Comparison of ENCODE assay signal across 2 cellular contexts in genomic region chr20:46400828-46401477, GRCh38.
TF ChIP-seq lines count a peak whose summit lies in the region.

No MANE protein-coding gene starts in this region.

TF ChIP-seq in liver, 16 proteins besides CTCF, POLR2A, EP300 and RAD21 (continued from another document):
- TF ChIP-seq, protein P1, sequence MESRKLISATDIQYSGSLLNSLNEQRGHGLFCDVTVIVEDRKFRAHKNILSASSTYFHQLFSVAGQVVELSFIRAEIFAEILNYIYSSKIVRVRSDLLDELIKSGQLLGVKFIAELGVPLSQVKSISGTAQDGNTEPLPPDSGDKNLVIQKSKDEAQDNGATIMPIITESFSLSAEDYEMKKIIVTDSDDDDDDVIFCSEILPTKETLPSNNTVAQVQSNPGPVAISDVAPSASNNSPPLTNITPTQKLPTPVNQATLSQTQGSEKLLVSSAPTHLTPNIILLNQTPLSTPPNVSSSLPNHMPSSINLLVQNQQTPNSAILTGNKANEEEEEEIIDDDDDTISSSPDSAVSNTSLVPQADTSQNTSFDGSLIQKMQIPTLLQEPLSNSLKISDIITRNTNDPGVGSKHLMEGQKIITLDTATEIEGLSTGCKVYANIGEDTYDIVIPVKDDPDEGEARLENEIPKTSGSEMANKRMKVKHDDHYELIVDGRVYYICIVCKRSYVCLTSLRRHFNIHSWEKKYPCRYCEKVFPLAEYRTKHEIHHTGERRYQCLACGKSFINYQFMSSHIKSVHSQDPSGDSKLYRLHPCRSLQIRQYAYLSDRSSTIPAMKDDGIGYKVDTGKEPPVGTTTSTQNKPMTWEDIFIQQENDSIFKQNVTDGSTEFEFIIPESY (IDR thresholded peaks at IDR 0.05), result no peak
- no peak for TF ChIP-seq RXRA (IDR thresholded peaks at IDR 0.05)
- no peak for TF ChIP-seq YY1 (IDR thresholded peaks at IDR 0.05)

TF ChIP-seq in HepG2, 621 proteins besides CTCF, POLR2A, EP300 and RAD21 (continued from another document):
- TF ChIP-seq ZNF512B (CRISPR knock-in tag; IDR thresholded peaks at IDR 0.05; ENCODE audit: borderline replicate concordance), result no peak
- no peak for TF ChIP-seq ZNF234 (CRISPR knock-in tag; conservative IDR thresholded peaks at IDR 0.05)
- no peak for TF ChIP-seq CHD4 (IDR thresholded peaks at IDR 0.05; ENCODE audit: borderline replicate concordance, low read length)
- no peak for TF ChIP-seq MBNL3 (CRISPR knock-in tag; conservative IDR thresholded peaks at IDR 0.05)
- TF ChIP-seq PBX3 (CRISPR knock-in tag; IDR thresholded peaks at IDR 0.05; ENCODE audit: borderline replicate concordance), result no peak
- TF ChIP-seq HNRNPK (IDR thresholded peaks at IDR 0.05; ENCODE audit: low read depth, low read length, poor library complexity, severe bottlenecking), result no peak
- no peak for TF ChIP-seq ZNF282 (IDR thresholded peaks at IDR 0.05; ENCODE audit: partially characterized antibody)
- TF ChIP-seq RFX1 (IDR thresholded peaks at IDR 0.05), result no peak
- no peak for TF ChIP-seq ARNTL (CRISPR knock-in tag; IDR thresholded peaks at IDR 0.05)
- TF ChIP-seq HOMEZ (CRISPR knock-in tag; IDR thresholded peaks at IDR 0.05; ENCODE audit: low read depth), result no peak
- TF ChIP-seq MAX (IDR thresholded peaks at IDR 0.05), result no peak
- TF ChIP-seq MAFF (IDR thresholded peaks at IDR 0.05; ENCODE audit: low read depth, low read length), result no peak
